21 cellular contexts compared by ENCODE assay signal in the genomic region with DNA sequence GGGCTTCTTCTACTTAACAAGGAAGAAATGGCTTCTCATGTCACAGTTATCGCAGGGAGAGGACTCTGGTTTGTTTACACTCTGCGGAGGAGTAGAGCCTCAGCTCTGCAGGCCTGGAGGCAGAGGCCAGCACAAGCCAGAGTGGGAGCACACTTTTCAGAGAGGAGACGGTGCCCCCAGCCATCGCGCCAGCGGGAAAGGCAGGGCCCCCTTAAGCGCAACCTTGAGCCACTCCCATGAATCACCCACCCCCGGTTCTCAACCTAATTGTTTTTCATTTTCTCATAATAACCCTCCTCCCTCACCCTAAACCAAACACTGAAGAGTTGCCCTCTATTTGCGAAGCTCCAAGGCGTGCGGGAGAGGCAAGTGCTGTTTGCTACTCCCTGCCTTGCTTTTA.
A peak's percentile ranks its signal among the peaks of the same experiment; 100 is the strongest.
DNase-seq lines count a peak whose midpoint lies in the region; ATAC-seq and TF ChIP-seq lines count a peak whose summit lies in the region.
"Had no signal": no experiment of that assay in that cellular context is flagged by ENCODE, and none has a peak within 500 bp of the region (broad histone marks: within the 10 kb centered on the region; RNA-seq: fewer than 3 reads in every experiment).

No MANE protein-coding gene starts in this region.

- H3K9ac ChIP-seq in HUES48 (ENCODE audit: low read depth, low read length) = no peak overlapping the region
- H3K9ac ChIP-seq: KMS-11 had no signal

- peaks cover 24% of the 10 kb centered on the region for H3K27me3 Mint-ChIP-seq in HFFc6 (ENCODE audit: insufficient read depth)
- H3K27me3 Mint-ChIP-seq in activated CD8-positive, alpha-beta T cell treated with anti-CD3 and anti-CD28 coated beads for 36 hours = peaks cover 5% of the 10 kb centered on the region

- no peaks in the 10 kb centered on the region for H3K9me3 Mint-ChIP-seq in stimulated activated effector memory CD8-positive, alpha-beta T cell treated with anti-CD3 and anti-CD28 coated beads, Interleukin-12 subunit alpha, Interleukin-12 subunit beta, amount 100 ng/mL, for 72 hours
- H3K9me3 Mint-ChIP-seq in HFFc6 = no peaks in the 10 kb centered on the region
- H3K9me3 Mint-ChIP-seq in activated CD8-positive, alpha-beta T cell treated with anti-CD3 and anti-CD28 coated beads for 36 hours = no peaks in the 10 kb centered on the region
- H3K9me3 Mint-ChIP-seq: activated CD4-positive, alpha-beta T cell treated with anti-CD3 and anti-CD28 coated beads, Interleukin-2, amount 10 ng/mL, durations not matched to agents 7 days and 5 days; CD14-positive monocyte had no signal

- no peaks in the 10 kb centered on the region for H3K36me3 Mint-ChIP-seq in stimulated activated effector memory CD8-positive, alpha-beta T cell treated with anti-CD3 and anti-CD28 coated beads, Interleukin-12 subunit alpha, Interleukin-12 subunit beta, amount 100 ng/mL, for 72 hours
- no peaks in the 10 kb centered on the region for H3K36me3 Mint-ChIP-seq in HFFc6 (ENCODE audit: low read depth)
- H3K36me3 Mint-ChIP-seq in activated CD8-positive, alpha-beta T cell treated with anti-CD3 and anti-CD28 coated beads for 36 hours (ENCODE audit: low read depth) = no peaks in the 10 kb centered on the region
- H3K36me3 Mint-ChIP-seq: activated naive CD8-positive, alpha-beta T cell; naive B cell had no signal

- no peaks in the 10 kb centered on the region for H3K4me1 Mint-ChIP-seq in stimulated activated effector memory CD8-positive, alpha-beta T cell treated with anti-CD3 and anti-CD28 coated beads, Interleukin-12 subunit alpha, Interleukin-12 subunit beta, amount 100 ng/mL, for 72 hours
- H3K4me1 Mint-ChIP-seq in HFFc6 (ENCODE audit: low read depth) = no peaks in the 10 kb centered on the region
- H3K4me1 Mint-ChIP-seq in activated CD8-positive, alpha-beta T cell treated with anti-CD3 and anti-CD28 coated beads for 36 hours (ENCODE audit: low read depth) = no peaks in the 10 kb centered on the region
- H3K4me1 Mint-ChIP-seq: activated CD4-positive, alpha-beta T cell treated with anti-CD3 and anti-CD28 coated beads, Interleukin-2, amount 10 ng/mL, durations not matched to agents 7 days and 5 days; CD14-positive monocyte; T-helper 17 cell had no signal

- DNase-seq in NCI-H69 (lab: John Stamatoyannopoulos, UW) (peak; percentile 83), islet precursor cell (peak; percentile 78), HFFc6 (no peak)
- DNase-seq in stimulated activated effector memory CD8-positive, alpha-beta T cell treated with anti-CD3 and anti-CD28 coated beads, Interleukin-12 subunit alpha, Interleukin-12 subunit beta, amount 100 ng/mL, for 72 hours (ENCODE audit: low spot score in 2 of 2) = no peak
- no peak for DNase-seq in activated CD8-positive, alpha-beta T cell treated with anti-CD3 and anti-CD28 coated beads for 36 hours
- no peak for DNase-seq in activated CD4-positive, alpha-beta T cell treated with anti-CD3 and anti-CD28 coated beads for 4 hours
- DNase-seq: activated CD4-positive, alpha-beta T cell treated with anti-CD3 and anti-CD28 coated beads, Interleukin-2, amount 10 ng/mL, durations not matched to agents 7 days and 5 days; foreskin keratinocyte; GOT3; mesenchymal stem cell; naive B cell; NCI-H2029; NCI-H524; ovary; right lobe of liver; stomach; T-helper 17 cell had no signal

- H3K27ac ChIP-seq in HUES48 (ENCODE audit: low read depth, low read length) = peak overlapping the region; percentile 50
- H3K27ac ChIP-seq: foreskin keratinocyte, KMS-11, ovary, right lobe of liver, stomach had no signal

- peak overlapping the region; percentile 26 for H3K27ac Mint-ChIP-seq in stimulated activated effector memory CD8-positive, alpha-beta T cell treated with anti-CD3 and anti-CD28 coated beads, Interleukin-12 subunit alpha, Interleukin-12 subunit beta, amount 100 ng/mL, for 72 hours
- H3K27ac Mint-ChIP-seq in HFFc6 = no peak overlapping the region
- H3K27ac Mint-ChIP-seq in activated CD8-positive, alpha-beta T cell treated with anti-CD3 and anti-CD28 coated beads for 36 hours = no peak overlapping the region
- H3K27ac Mint-ChIP-seq: activated CD4-positive, alpha-beta T cell treated with anti-CD3 and anti-CD28 coated beads, Interleukin-2, amount 10 ng/mL, durations not matched to agents 7 days and 5 days; activated naive CD8-positive, alpha-beta T cell; CD14-positive monocyte; T-helper 17 cell had no signal

- H3K36me3 ChIP-seq in HUES48 (ENCODE audit: control insufficient read depth, insufficient read depth, low read length) = no peaks in the 10 kb centered on the region
- H3K36me3 ChIP-seq: ovary, right lobe of liver had no signal

- no peak for ATAC-seq in stimulated activated effector memory CD8-positive, alpha-beta T cell treated with anti-CD3 and anti-CD28 coated beads, Interleukin-12 subunit alpha, Interleukin-12 subunit beta, amount 100 ng/mL, for 72 hours
- ATAC-seq in activated CD8-positive, alpha-beta T cell treated with anti-CD3 and anti-CD28 coated beads for 36 hours = no peak
- ATAC-seq: foreskin keratinocyte, T-helper 17 cell had no signal

- peaks cover 23% of the 10 kb centered on the region for H3K27me3 ChIP-seq in HUES48 (ENCODE audit: control insufficient read depth, insufficient read depth, low read length)
- H3K27me3 ChIP-seq: ovary, right lobe of liver had no signal

- peaks cover 44% of the 10 kb centered on the region for H3K4me1 ChIP-seq in HUES48 (ENCODE audit: control insufficient read depth, insufficient read depth, low read length)
- H3K4me1 ChIP-seq: foreskin keratinocyte, right lobe of liver had no signal

- H3K4me3 ChIP-seq in HUES48 (ENCODE audit: low read depth, low read length) = no peak overlapping the region
- H3K4me3 ChIP-seq: ovary, right lobe of liver, stomach had no signal

- intact Hi-C loops in activated CD8-positive, alpha-beta T cell treated with anti-CD3 and anti-CD28 coated beads for 36 hours (cut with micrococcal nuclease) = no loop called here

- no peak for TF ChIP-seq CTCF in HFFc6 (IDR thresholded peaks at IDR 0.05)
- TF ChIP-seq CTCF in activated CD8-positive, alpha-beta T cell treated with anti-CD3 and anti-CD28 coated beads for 36 hours (IDR thresholded peaks at IDR 0.05) = no peak

- POLR2A ChIA-PET in activated CD8-positive, alpha-beta T cell treated with anti-CD3 and anti-CD28 coated beads for 36 hours (lab: Charles Lee) = interaction anchor here (0.6 kb wide), 1 partner anchor 8 kb away, joined by 3 read pairs; no protein-coding TSS in a partner anchor

- CTCF ChIA-PET in activated CD8-positive, alpha-beta T cell treated with anti-CD3 and anti-CD28 coated beads for 36 hours (lab: Charles Lee) = no interaction called here

- H3K9me3 ChIP-seq in HUES48 (ENCODE audit: control insufficient read depth, insufficient read depth, low read length) = no peaks in the 10 kb centered on the region
- H3K9me3 ChIP-seq: ovary, right lobe of liver, stomach had no signal

- no peak overlapping the region for H3K4me3 Mint-ChIP-seq in stimulated activated effector memory CD8-positive, alpha-beta T cell treated with anti-CD3 and anti-CD28 coated beads, Interleukin-12 subunit alpha, Interleukin-12 subunit beta, amount 100 ng/mL, for 72 hours
- no peak overlapping the region for H3K4me3 Mint-ChIP-seq in HFFc6
- no peak overlapping the region for H3K4me3 Mint-ChIP-seq in activated CD8-positive, alpha-beta T cell treated with anti-CD3 and anti-CD28 coated beads for 36 hours
- H3K4me3 Mint-ChIP-seq: activated CD4-positive, alpha-beta T cell treated with anti-CD3 and anti-CD28 coated beads, Interleukin-2, amount 10 ng/mL, durations not matched to agents 7 days and 5 days; activated naive CD8-positive, alpha-beta T cell; naive B cell; T-helper 17 cell had no signal

Comparison
In these comparisons a context has a peak if more than half of its experiments do, and no peak if none do; other contexts are left out.
1. DNase-seq: peak in NCI-H69 (single experiment) and islet precursor cell (single experiment); none in stimulated activated effector memory CD8-positive, alpha-beta T cell treated with anti-CD3 and anti-CD28 coated beads, Interleukin-12 subunit alpha, Interleukin-12 subunit beta, amount 100 ng/mL, for 72 hours (0 of 2), HFFc6 (single experiment), activated CD8-positive, alpha-beta T cell treated with anti-CD3 and anti-CD28 coated beads for 36 hours (single experiment) and activated CD4-positive, alpha-beta T cell treated with anti-CD3 and anti-CD28 coated beads for 4 hours (0 of 2).